Comparison of ENCODE assay signal across 26 cellular contexts in the genomic region with DNA sequence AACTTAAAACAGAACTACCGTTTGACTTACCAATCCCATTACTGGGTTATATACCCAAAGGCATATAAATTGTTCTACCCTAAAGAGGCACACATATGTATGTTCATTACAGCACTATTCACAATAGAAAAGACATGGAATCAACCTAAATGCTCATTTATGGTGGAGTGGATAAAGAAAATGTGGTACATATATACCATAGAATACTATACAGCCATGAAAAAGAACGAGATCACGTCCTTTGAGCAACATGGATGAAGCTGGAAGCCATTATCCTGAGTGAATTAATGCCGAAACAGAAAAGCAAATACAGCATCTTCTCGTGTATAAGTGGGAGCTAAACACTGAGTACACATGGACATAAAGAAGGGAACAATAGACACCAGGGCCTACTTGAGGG. TPM values are rescaled to one million over a fixed set of nuclear protein-coding genes. Genes with fewer than 3 reads are reported as not detected.
"Had no signal": no experiment of that assay in that cellular context is flagged by ENCODE, and none has a peak within 500 bp of the region (broad histone marks: within the 10 kb centered on the region; RNA-seq: fewer than 3 reads in every experiment).

No MANE protein-coding gene starts in this region.

- H2AFZ ChIP-seq: hepatocyte had no signal

- H3K36me3 ChIP-seq: left ventricle myocardium inferior, ovary, prostate gland, suprapubic skin, thoracic aorta, tibial artery, upper lobe of right lung, uterus had no signal

- H3K4me2 ChIP-seq: hepatocyte had no signal

- H3K27me3 ChIP-seq: hepatocyte, ovary, suprapubic skin, upper lobe of right lung, uterus had no signal

- H3K4me3 ChIP-seq: hepatocyte, left ventricle myocardium inferior, lung, ovary, prostate gland, skin epidermis, suprapubic skin, thoracic aorta, tibial artery, upper lobe of right lung, uterus had no signal

- H3K27ac ChIP-seq: hepatocyte, ovary, skin epidermis, suprapubic skin, thoracic aorta, tibial artery, upper lobe of right lung, uterus had no signal

- ATAC-seq: natural killer cell; right cardiac atrium; sciatic nerve; stimulated activated naive B cell treated with anti-CD40 and anti-IgM and Interleukin-4, amounts not matched to agents 10 μg/mL and 1 μg/mL and 100 μg/mL, for 72 hours; upper lobe of right lung had no signal

- H3K4me1 ChIP-seq: suprapubic skin, tibial artery, upper lobe of right lung, uterus had no signal

- DNase-seq: islet precursor cell; left ventricle myocardium inferior; mesendoderm; naive B cell; natural killer cell; ovary; retina; right cardiac atrium; stimulated activated CD4-positive, alpha-beta T cell treated with anti-CD3 and anti-CD28 coated beads, Interleukin-12 subunit alpha, Interleukin-12 subunit beta, amount 100 ng/mL, for 4 hours; stimulated activated CD4-positive, alpha-beta T cell treated with anti-CD3 and anti-CD28 coated beads, Interleukin-15, amount 100 ng/mL, for 24 hours; stimulated activated CD4-positive, alpha-beta T cell treated with anti-CD3 and anti-CD28 coated beads, Interleukin-2, amount 100 ng/mL, for 24 hours; stimulated activated CD4-positive, alpha-beta T cell treated with anti-CD3 and anti-CD28 coated beads, Interleukin-4, amount 100 ng/mL, for 1 hour; stimulated activated naive B cell treated with anti-CD40 and anti-IgM and Interleukin-4, amounts not matched to agents 10 μg/mL and 1 μg/mL and 100 μg/mL, for 72 hours; tibial artery; trophoblast cell; upper lobe of right lung; uterus had no signal

- H3K79me2 ChIP-seq: hepatocyte had no signal

- H3K9me3 ChIP-seq: left ventricle myocardium inferior, ovary, prostate gland, suprapubic skin, thoracic aorta, tibial artery, upper lobe of right lung, uterus had no signal

RNA-seq across cellular contexts. Expression of a gene that starts 44.8 kb away (rescaled TPM):
- total RNA-seq: left ventricle myocardium inferior, mesothelial cell of epicardium, natural killer cell had no signal
- polyA plus RNA-seq: neural cell had no signal
